ENCODE assay signal across 8 cellular contexts in genomic region chr7:83263442-83264034, GRCh38.
DNase-seq lines count a peak whose midpoint lies in the region; ATAC-seq and TF ChIP-seq lines count a peak whose summit lies in the region.
"Not testable (repeated sequence)": the region's sequence is repeated elsewhere in the genome, so short reads cannot be mapped to it uniquely, and the experiment has no call there.

No MANE protein-coding gene starts in this region.

- not testable (repeated sequence) for H3K4me2 ChIP-seq in GM23338

- H3K9me2 ChIP-seq in GM23338 (ENCODE audit: insufficient read depth): not testable (repeated sequence)

- TF ChIP-seq CTCF in GM23338 (conservative IDR thresholded peaks at IDR 0.05; ENCODE audit: low read depth in 2 of 2); astrocyte of the spinal cord (IDR thresholded peaks at IDR 0.05; ENCODE audit: low read depth, low read length); epithelial cell of esophagus (IDR thresholded peaks at IDR 0.05; ENCODE audit: insufficient read depth, low read depth, low read length, missing control alignments): not testable (repeated sequence)

- H3K4me1 ChIP-seq in GM23338 (ENCODE audit: insufficient read depth): peaks cover 11% of the 10 kb centered on the region; the same call in 1 of the 2 replicates

- H3F3A ChIP-seq in GM23338 (replicated peaks; ENCODE audit: low read depth): not testable (repeated sequence)

- not testable (repeated sequence) for H3K27ac ChIP-seq in GM23338 (ENCODE audit: low read depth)

- H3K4me3 ChIP-seq in GM23338; astrocyte of the spinal cord (ENCODE audit: low read depth, low read length); epithelial cell of esophagus (ENCODE audit: low read length): not testable (repeated sequence)

- H3K36me3 ChIP-seq in GM23338 (ENCODE audit: insufficient read depth): not testable (repeated sequence)

- ATAC-seq in GM23338, SK-N-SH treated with all-trans-retinoic acid at 6 μM for 48 hours: not testable (repeated sequence)

- in situ Hi-C loops in astrocyte of the spinal cord (cut with HindIII; ENCODE audit: low sequenced_read_pairs): not testable (repeated sequence)

- H3K27me3 ChIP-seq in GM23338 (ENCODE audit: insufficient read depth): not testable (repeated sequence)

- H3K4me3 Mint-ChIP-seq in GM23338: not testable (repeated sequence)

- H3K36me3 Mint-ChIP-seq in GM23338 (ENCODE audit: low read depth): not testable (repeated sequence)

- H3K79me2 ChIP-seq in GM23338 (replicated peaks; ENCODE audit: insufficient read depth): not testable (repeated sequence)

- not testable (repeated sequence) for H3K9me3 Mint-ChIP-seq in GM23338

- not testable (repeated sequence) for H2AFZ ChIP-seq in GM23338

- not testable (repeated sequence) for H3K4me1 Mint-ChIP-seq in GM23338

- H3K27ac Mint-ChIP-seq in GM23338: peak overlapping the region; percentile 21

- not testable (repeated sequence) for H3K27me3 Mint-ChIP-seq in GM23338 (ENCODE audit: insufficient read depth, low read depth, poor library complexity)

- H4K20me1 ChIP-seq in GM23338 (replicated peaks; ENCODE audit: insufficient read depth): not testable (repeated sequence)

- DNase-seq in DMS 273 (lab: John Stamatoyannopoulos, UW; ENCODE audit: unreplicated experiment): peak; percentile 48
- DNase-seq in GM23338 (ENCODE audit: low spot score): not testable (repeated sequence)
- peak; percentile 70 for DNase-seq in NCI-H226
- peak; percentile 50 for DNase-seq in astrocyte of the spinal cord (ENCODE audit: low read depth, low spot score)
- peak; percentile 59 for DNase-seq in epithelial cell of esophagus (ENCODE audit: low read depth)
- peak; percentile 62 for DNase-seq in iris pigment epithelial cell (ENCODE audit: low read depth)
- peak; percentile 55 for DNase-seq in renal cortical epithelial cell (ENCODE audit: low read depth)

TF ChIP-seq in SK-N-SH treated with all-trans-retinoic acid at 6 μM for 48 hours, 23 proteins besides CTCF, POLR2A, EP300 and RAD21:
- TF ChIP-seq ISL1 (CRISPR knock-in tag; IDR thresholded peaks at IDR 0.05): peak; percentile 64
